ENCODE assay signal across 14 cellular contexts in the genomic region with DNA sequence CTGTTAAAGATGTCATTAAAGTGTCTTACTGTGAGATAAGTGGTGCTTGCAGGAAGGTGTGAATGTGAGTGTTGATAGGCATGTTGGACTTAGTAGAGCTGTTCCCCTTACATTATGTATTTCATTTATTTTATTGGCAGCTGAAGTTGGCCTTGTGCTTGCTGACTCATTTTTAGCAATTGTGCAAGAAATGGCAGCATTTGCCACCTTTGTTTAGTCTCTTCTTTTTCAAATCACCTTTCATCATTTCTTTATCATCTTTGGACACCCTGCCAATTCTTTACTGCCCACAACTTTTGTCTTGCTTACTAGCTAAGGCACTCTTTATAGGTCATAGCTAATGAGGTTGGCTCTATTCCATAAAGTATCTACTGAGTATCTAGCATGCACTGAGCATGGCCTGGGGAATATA.
DNase-seq lines count a peak whose midpoint lies in the region; ATAC-seq and TF ChIP-seq lines count a peak whose summit lies in the region.
"Had no signal": no experiment of that assay in that cellular context is flagged by ENCODE, and none has a peak within 500 bp of the region (broad histone marks: within the 10 kb centered on the region; RNA-seq: fewer than 3 reads in every experiment).

No MANE protein-coding gene starts in this region.

- no peak for TF ChIP-seq POLR2A in heart left ventricle (IDR thresholded peaks at IDR 0.05)

- H3K27ac ChIP-seq in SK-N-SH (ENCODE audit: low read depth in 2 of 2, low read length in 1 of 2) (no peak overlapping the region), heart left ventricle (no peak overlapping the region)
- H3K27ac ChIP-seq: BLaER1 treated with 17β-estradiol and CSF1 and Interleukin-3, amounts not matched to agents 10 nM and 100 nM; heart right ventricle; testis had no signal

- no peak for TF ChIP-seq RAD21 in SK-N-SH (IDR thresholded peaks at IDR 0.05; ENCODE audit: low read length)

- H3K9me2 ChIP-seq in SK-N-SH, result no peaks in the 10 kb centered on the region

- H3K36me3 Mint-ChIP-seq in HFFc6 (ENCODE audit: low read depth), result no peaks in the 10 kb centered on the region; the same call in 1 of the 2 replicates
- no peaks in the 10 kb centered on the region for H3K36me3 Mint-ChIP-seq in activated CD8-positive, alpha-beta T cell treated with anti-CD3 and anti-CD28 coated beads, Interleukin-2, amount 10 ng/mL, durations not matched to agents 7 days and 5 days (ENCODE audit: low read depth)
- H3K36me3 Mint-ChIP-seq: activated naive CD8-positive, alpha-beta T cell had no signal

- TF ChIP-seq CTCF in HFFc6 (IDR thresholded peaks at IDR 0.05) (no peak), SK-N-SH (IDR thresholded peaks at IDR 0.05) (no peak), heart left ventricle (IDR thresholded peaks at IDR 0.05) (no peak)

- H3K9me3 Mint-ChIP-seq in HFFc6, result no peaks in the 10 kb centered on the region
- H3K9me3 Mint-ChIP-seq in activated CD8-positive, alpha-beta T cell treated with anti-CD3 and anti-CD28 coated beads, Interleukin-2, amount 10 ng/mL, durations not matched to agents 7 days and 5 days (ENCODE audit: insufficient read depth), result no peaks in the 10 kb centered on the region

- H3K36me3 ChIP-seq in SK-N-SH (replicated peaks in 1 of 2; ENCODE audit: control insufficient read depth in 1 of 2, insufficient read depth in 2 of 2, low read length in 1 of 2) (no peaks in the 10 kb centered on the region), heart left ventricle (no peaks in the 10 kb centered on the region)
- H3K36me3 ChIP-seq: BLaER1 treated with 17β-estradiol and CSF1 and Interleukin-3, amounts not matched to agents 10 nM and 100 nM; heart right ventricle had no signal

- H3K4me3 Mint-ChIP-seq in HFFc6, result no peak overlapping the region
- H3K4me3 Mint-ChIP-seq in activated CD8-positive, alpha-beta T cell treated with anti-CD3 and anti-CD28 coated beads, Interleukin-2, amount 10 ng/mL, durations not matched to agents 7 days and 5 days, result no peak overlapping the region
- H3K4me3 Mint-ChIP-seq: activated naive CD8-positive, alpha-beta T cell had no signal

- no peaks in the 10 kb centered on the region; the same call in 1 of the 2 replicates for H3K27me3 Mint-ChIP-seq in HFFc6 (ENCODE audit: insufficient read depth)
- peaks cover 2% of the 10 kb centered on the region for H3K27me3 Mint-ChIP-seq in activated CD8-positive, alpha-beta T cell treated with anti-CD3 and anti-CD28 coated beads, Interleukin-2, amount 10 ng/mL, durations not matched to agents 7 days and 5 days (ENCODE audit: low read depth)
- H3K27me3 Mint-ChIP-seq: activated naive CD8-positive, alpha-beta T cell had no signal

- H3K9me3 ChIP-seq in SK-N-SH, result no peaks in the 10 kb centered on the region
- H3K9me3 ChIP-seq in heart left ventricle, result no peaks in the 10 kb centered on the region
- H3K9me3 ChIP-seq: BLaER1 treated with 17β-estradiol and CSF1 and Interleukin-3, amounts not matched to agents 10 nM and 100 nM; heart right ventricle; testis had no signal

- DNase-seq in AG20443 (ENCODE audit: low spot score) (peak; percentile 30), HFFc6 (peak; percentile 9), SK-N-SH (no peak), heart left ventricle (no peak), cerebellar nuclear complex (lab: John Stamatoyannopoulos, UW) (no peak), NCI-H2107 (lab: John Stamatoyannopoulos, UW) (no peak)
- no peak for DNase-seq in activated CD8-positive, alpha-beta T cell treated with anti-CD3 and anti-CD28 coated beads, Interleukin-2, amount 10 ng/mL, durations not matched to agents 7 days and 5 days
- DNase-seq: activated CD4-positive, CD25-positive, alpha-beta regulatory T cell; DMS53; heart right ventricle; testis had no signal

- H2AFZ ChIP-seq in SK-N-SH (ENCODE audit: low read depth), result no peak overlapping the region

- no peak for TF ChIP-seq EP300 in SK-N-SH (IDR thresholded peaks at IDR 0.05; ENCODE audit: borderline replicate concordance in 1 of 2, low read depth in 1 of 2, low read length in 1 of 2)

- no peak overlapping the region for H3K9ac ChIP-seq in SK-N-SH
- H3K9ac ChIP-seq: BLaER1 treated with 17β-estradiol and CSF1 and Interleukin-3, amounts not matched to agents 10 nM and 100 nM had no signal

- H3K27me3 ChIP-seq in SK-N-SH (ENCODE audit: insufficient read depth), result no peaks in the 10 kb centered on the region
- no peaks in the 10 kb centered on the region for H3K27me3 ChIP-seq in heart left ventricle
- H3K27me3 ChIP-seq: BLaER1 treated with 17β-estradiol and CSF1 and Interleukin-3, amounts not matched to agents 10 nM and 100 nM; heart right ventricle; testis had no signal

- POLR2A ChIA-PET in SK-N-SH (lab: Yijun Ruan, JAX), result no interaction called here
- POLR2A ChIA-PET in activated CD8-positive, alpha-beta T cell treated with anti-CD3 and anti-CD28 coated beads, Interleukin-2, amount 10 ng/mL, durations not matched to agents 7 days and 5 days (lab: Charles Lee), result no interaction called here

- no peak overlapping the region for H3K4me3 ChIP-seq in SK-N-SH (ENCODE audit: low read depth in 2 of 2, low read length in 1 of 2)
- H3K4me3 ChIP-seq in heart left ventricle, result no peak overlapping the region
- H3K4me3 ChIP-seq: BLaER1 treated with 17β-estradiol and CSF1 and Interleukin-3, amounts not matched to agents 10 nM and 100 nM; heart right ventricle; testis had no signal

- no peaks in the 10 kb centered on the region for H4K20me1 ChIP-seq in SK-N-SH (ENCODE audit: insufficient read depth)
- H4K20me1 ChIP-seq: BLaER1 treated with 17β-estradiol and CSF1 and Interleukin-3, amounts not matched to agents 10 nM and 100 nM had no signal

- no peaks in the 10 kb centered on the region for H3F3A ChIP-seq in SK-N-SH (replicated peaks; ENCODE audit: insufficient read depth)

- CTCF ChIA-PET in SK-N-SH (lab: Yijun Ruan, JAX), result interaction anchor here (0.7 kb wide), 1 partner anchor 287 kb away, joined by 3 read pairs; no protein-coding TSS in a partner anchor
- CTCF ChIA-PET in activated CD8-positive, alpha-beta T cell treated with anti-CD3 and anti-CD28 coated beads, Interleukin-2, amount 10 ng/mL, durations not matched to agents 7 days and 5 days (lab: Charles Lee), result no interaction called here

- ATAC-seq in heart left ventricle, result peak in 3 of 4 donors; percentile 39 to 71 (median 71)
- ATAC-seq in GM18861 (IDR thresholded peaks at IDR 0.05; ENCODE audit: unreplicated experiment), result no peak
- ATAC-seq in activated CD8-positive, alpha-beta T cell treated with anti-CD3 and anti-CD28 coated beads, Interleukin-2, amount 10 ng/mL, durations not matched to agents 7 days and 5 days, result no peak

- no peak overlapping the region for H3K4me2 ChIP-seq in SK-N-SH
- H3K4me2 ChIP-seq: BLaER1 treated with 17β-estradiol and CSF1 and Interleukin-3, amounts not matched to agents 10 nM and 100 nM had no signal

- intact Hi-C loops in heart left ventricle (cut with DNase I), result no loop called here

- no peaks in the 10 kb centered on the region for H3K79me2 ChIP-seq in SK-N-SH (ENCODE audit: insufficient read depth)

- H3K27ac Mint-ChIP-seq in HFFc6, result no peak overlapping the region; the same call in 1 of the 2 replicates
- no peak overlapping the region for H3K27ac Mint-ChIP-seq in activated CD8-positive, alpha-beta T cell treated with anti-CD3 and anti-CD28 coated beads, Interleukin-2, amount 10 ng/mL, durations not matched to agents 7 days and 5 days
- H3K27ac Mint-ChIP-seq: activated naive CD8-positive, alpha-beta T cell had no signal

- H3K4me1 ChIP-seq in SK-N-SH (ENCODE audit: control insufficient read depth in 1 of 2, insufficient read depth in 2 of 2, low read depth in 1 of 2, low read length in 1 of 2), result no peaks in the 10 kb centered on the region; a peak in 1 of 4 replicates
- H3K4me1 ChIP-seq in heart left ventricle, result no peaks in the 10 kb centered on the region
- H3K4me1 ChIP-seq: BLaER1 treated with 17β-estradiol and CSF1 and Interleukin-3, amounts not matched to agents 10 nM and 100 nM; testis had no signal

- peaks cover 32% of the 10 kb centered on the region for H3K4me1 Mint-ChIP-seq in HFFc6 (ENCODE audit: low read depth)
- no peaks in the 10 kb centered on the region for H3K4me1 Mint-ChIP-seq in activated CD8-positive, alpha-beta T cell treated with anti-CD3 and anti-CD28 coated beads, Interleukin-2, amount 10 ng/mL, durations not matched to agents 7 days and 5 days (ENCODE audit: low read depth)

TF ChIP-seq in SK-N-SH, 30 proteins besides CTCF, POLR2A, EP300 and RAD21:
- TF ChIP-seq FOSL2 (IDR thresholded peaks at IDR 0.05; ENCODE audit: borderline replicate concordance, low read depth) (peak; percentile 22; the same call in 1 of the 2 replicates), FOXM1 (IDR thresholded peaks at IDR 0.05; ENCODE audit: low read depth) (no peak)
TF ChIP-seq in SK-N-SH: peak in this region for 1.

Comparison
In these comparisons a context has a peak if more than half of its experiments do, and no peak if none do; other contexts are left out.
1. DNase-seq: peak in AG20443 (single experiment) and HFFc6 (single experiment); none in SK-N-SH (single experiment), heart left ventricle (0 of 5), cerebellar nuclear complex (0 of 2), NCI-H2107 (single experiment) and activated CD8-positive, alpha-beta T cell treated with anti-CD3 and anti-CD28 coated beads, Interleukin-2, amount 10 ng/mL, durations not matched to agents 7 days and 5 days (single experiment).
2. ATAC-seq: peak in heart left ventricle (3 of 4); none in GM18861 (single experiment) and activated CD8-positive, alpha-beta T cell treated with anti-CD3 and anti-CD28 coated beads, Interleukin-2, amount 10 ng/mL, durations not matched to agents 7 days and 5 days (single experiment).